Comparison of ENCODE assay signal across 15 cellular contexts in the genomic region with DNA sequence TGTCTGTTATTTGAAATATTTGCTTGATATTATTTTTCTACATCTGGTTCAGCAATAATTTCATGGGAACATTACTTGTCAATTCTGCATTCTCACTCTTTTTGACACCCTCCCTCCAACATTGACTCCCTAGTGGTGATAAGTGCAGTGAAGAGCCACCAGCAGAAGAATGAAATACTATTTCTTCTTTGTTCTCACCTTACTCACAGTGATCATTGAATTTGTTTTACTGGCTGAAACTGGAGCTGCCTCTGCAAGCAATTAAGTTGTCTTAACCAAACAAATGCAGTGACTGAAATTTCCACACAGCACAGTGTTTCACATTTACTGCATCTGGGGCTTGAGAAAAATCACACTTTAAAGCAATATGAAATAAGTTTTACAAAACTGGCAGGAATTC.
"Had no signal": no experiment of that assay in that cellular context is flagged by ENCODE, and none has a peak within 500 bp of the region (broad histone marks: within the 10 kb centered on the region; RNA-seq: fewer than 3 reads in every experiment).

No MANE protein-coding gene starts in this region.

- ATAC-seq: activated CD8-positive, alpha-beta memory T cell treated with anti-CD3 and anti-CD28 coated beads, Interleukin-2, amount 10 ng/mL, durations not matched to agents 7 days and 5 days; left lung; stimulated activated naive B cell treated with anti-CD40 and anti-IgM and Interleukin-4, amounts not matched to agents 10 μg/mL and 1 μg/mL and 100 μg/mL, for 72 hours; upper lobe of right lung had no signal

- DNase-seq: activated CD4-positive, alpha-beta memory T cell treated with anti-CD3 and anti-CD28 coated beads, Interleukin-2, amount 10 ng/mL, durations not matched to agents 7 days and 5 days; activated CD4-positive, alpha-beta T cell treated with anti-CD3 and anti-CD28 coated beads for 48 hours; activated CD4-positive, CD25-positive, alpha-beta regulatory T cell; activated CD8-positive, alpha-beta memory T cell treated with anti-CD3 and anti-CD28 coated beads, Interleukin-2, amount 10 ng/mL, durations not matched to agents 7 days and 5 days; cerebellar nuclear complex; cortex of kidney; hypothalamus; left lung; midbrain; occipital lobe; stimulated activated naive B cell treated with anti-CD40 and anti-IgM and Interleukin-4, amounts not matched to agents 10 μg/mL and 1 μg/mL and 100 μg/mL, for 72 hours; upper lobe of right lung had no signal

- H3K4me3 Mint-ChIP-seq: activated CD4-positive, alpha-beta memory T cell treated with anti-CD3 and anti-CD28 coated beads, Interleukin-2, amount 10 ng/mL, durations not matched to agents 7 days and 5 days; activated CD8-positive, alpha-beta memory T cell treated with anti-CD3 and anti-CD28 coated beads, Interleukin-2, amount 10 ng/mL, durations not matched to agents 7 days and 5 days; activated naive CD8-positive, alpha-beta T cell; nephron; stimulated activated naive B cell treated with anti-CD40 and anti-IgM and Interleukin-4, amounts not matched to agents 10 μg/mL and 1 μg/mL and 100 μg/mL, for 72 hours had no signal

- H3K4me3 ChIP-seq: left lung, thoracic aorta, upper lobe of right lung had no signal

- H3K27me3 Mint-ChIP-seq: activated CD4-positive, alpha-beta memory T cell treated with anti-CD3 and anti-CD28 coated beads, Interleukin-2, amount 10 ng/mL, durations not matched to agents 7 days and 5 days; activated CD8-positive, alpha-beta memory T cell treated with anti-CD3 and anti-CD28 coated beads, Interleukin-2, amount 10 ng/mL, durations not matched to agents 7 days and 5 days; activated naive CD8-positive, alpha-beta T cell; stimulated activated naive B cell treated with anti-CD40 and anti-IgM and Interleukin-4, amounts not matched to agents 10 μg/mL and 1 μg/mL and 100 μg/mL, for 72 hours had no signal

- H3K36me3 Mint-ChIP-seq: activated CD8-positive, alpha-beta memory T cell treated with anti-CD3 and anti-CD28 coated beads, Interleukin-2, amount 10 ng/mL, durations not matched to agents 7 days and 5 days; activated naive CD8-positive, alpha-beta T cell; stimulated activated naive B cell treated with anti-CD40 and anti-IgM and Interleukin-4, amounts not matched to agents 10 μg/mL and 1 μg/mL and 100 μg/mL, for 72 hours had no signal

- H3K4me1 ChIP-seq: left lung, upper lobe of right lung had no signal

- H3K27me3 ChIP-seq: left lung, upper lobe of right lung had no signal

- H3K4me1 Mint-ChIP-seq: activated CD4-positive, alpha-beta memory T cell treated with anti-CD3 and anti-CD28 coated beads, Interleukin-2, amount 10 ng/mL, durations not matched to agents 7 days and 5 days; activated CD8-positive, alpha-beta memory T cell treated with anti-CD3 and anti-CD28 coated beads, Interleukin-2, amount 10 ng/mL, durations not matched to agents 7 days and 5 days; stimulated activated naive B cell treated with anti-CD40 and anti-IgM and Interleukin-4, amounts not matched to agents 10 μg/mL and 1 μg/mL and 100 μg/mL, for 72 hours had no signal

- H3K27ac Mint-ChIP-seq: activated CD4-positive, alpha-beta memory T cell treated with anti-CD3 and anti-CD28 coated beads, Interleukin-2, amount 10 ng/mL, durations not matched to agents 7 days and 5 days; activated CD8-positive, alpha-beta memory T cell treated with anti-CD3 and anti-CD28 coated beads, Interleukin-2, amount 10 ng/mL, durations not matched to agents 7 days and 5 days; activated naive CD8-positive, alpha-beta T cell; nephron; stimulated activated naive B cell treated with anti-CD40 and anti-IgM and Interleukin-4, amounts not matched to agents 10 μg/mL and 1 μg/mL and 100 μg/mL, for 72 hours had no signal

- H3K9me3 ChIP-seq: thoracic aorta, upper lobe of right lung had no signal

- H3K27ac ChIP-seq: left lung, thoracic aorta, upper lobe of right lung had no signal

- H3K9me3 Mint-ChIP-seq: activated CD4-positive, alpha-beta memory T cell treated with anti-CD3 and anti-CD28 coated beads, Interleukin-2, amount 10 ng/mL, durations not matched to agents 7 days and 5 days; stimulated activated naive B cell treated with anti-CD40 and anti-IgM and Interleukin-4, amounts not matched to agents 10 μg/mL and 1 μg/mL and 100 μg/mL, for 72 hours had no signal

- H3K36me3 ChIP-seq: left lung, thoracic aorta, upper lobe of right lung had no signal
